In genomic region chr3:183817111-183817510, GRCh38 we compare ENCODE assay signal across 21 cellular contexts.
"Had no signal": no experiment of that assay in that cellular context is flagged by ENCODE, and none has a peak within 500 bp of the region (broad histone marks: within the 10 kb centered on the region; RNA-seq: fewer than 3 reads in every experiment).

No MANE protein-coding gene starts in this region.

- H3K27me3 ChIP-seq: neutrophil, pancreas, stomach, upper lobe of left lung had no signal

- H3K4me1 Mint-ChIP-seq: activated B cell treated with CpG ODN at 0.5 μM for 24 hours, endodermal cell had no signal

- H3K9me3 ChIP-seq: neutrophil, pancreas, stomach, thoracic aorta, upper lobe of left lung had no signal

- H3K4me3 ChIP-seq: pancreas, smooth muscle cell, stomach, thoracic aorta, upper lobe of left lung had no signal

- H3K27ac Mint-ChIP-seq: activated B cell treated with CpG ODN at 0.5 μM for 24 hours; activated CD4-positive, alpha-beta memory T cell treated with anti-CD3 and anti-CD28 coated beads for 36 hours; endodermal cell; T-helper 2 cell treated with Interferon-gamma antibody and Interleukin-4, amounts not matched to agents 5 μg/mL and 100 μg/mL, for 36 hours had no signal

- DNase-seq: activated B cell treated with CpG ODN at 0.5 μM for 24 hours; activated CD4-positive, alpha-beta memory T cell treated with anti-CD3 and anti-CD28 coated beads for 36 hours; activated CD4-positive, alpha-beta T cell treated with anti-CD3 and anti-CD28 coated beads for 4 hours; activated naive CD4-positive, alpha-beta T cell treated with anti-CD3 and anti-CD28 coated beads, Interleukin-2, amount 50 U/mL, for 16 hours; endodermal cell; left cardiac atrium; mesendoderm; naive thymus-derived CD8-positive, alpha-beta T cell; pancreas; stimulated activated CD4-positive, alpha-beta T cell treated with anti-CD3 and anti-CD28 coated beads, Interleukin-4, amount 100 ng/mL, for 24 hours; stomach; SW 1271 had no signal

- H3K4me3 Mint-ChIP-seq: activated B cell treated with CpG ODN at 0.5 μM for 24 hours; activated CD4-positive, alpha-beta memory T cell treated with anti-CD3 and anti-CD28 coated beads for 36 hours; endodermal cell; stimulated activated effector memory CD8-positive, alpha-beta T cell treated with anti-CD3 and anti-CD28 coated beads, Interleukin-12 subunit alpha, Interleukin-12 subunit beta, amount 100 ng/mL, for 72 hours; T-helper 2 cell treated with Interferon-gamma antibody and Interleukin-4, amounts not matched to agents 5 μg/mL and 100 μg/mL, for 36 hours had no signal

- H3K4me1 ChIP-seq: pancreas, stomach, upper lobe of left lung had no signal

- H3K9me3 Mint-ChIP-seq: activated B cell treated with CpG ODN at 0.5 μM for 24 hours; activated CD4-positive, alpha-beta memory T cell treated with anti-CD3 and anti-CD28 coated beads for 36 hours; activated T-helper 2 cell treated with anti-CD3 and anti-CD28 coated beads, Interferon-gamma antibody, Interleukin-2, Interleukin-4, amounts not matched to agents 10 μg/mL and 5 μg/mL and 100 μg/mL, durations not matched to agents 14 hours and 24 hours and 36 hours; endodermal cell; naive thymus-derived CD8-positive, alpha-beta T cell; stimulated activated effector memory CD8-positive, alpha-beta T cell treated with anti-CD3 and anti-CD28 coated beads, Interleukin-12 subunit alpha, Interleukin-12 subunit beta, amount 100 ng/mL, for 72 hours; T-helper 2 cell treated with Interferon-gamma antibody and Interleukin-4, amounts not matched to agents 5 μg/mL and 100 μg/mL, for 36 hours had no signal

- H3K27me3 Mint-ChIP-seq: activated B cell treated with CpG ODN at 0.5 μM for 24 hours; activated CD4-positive, alpha-beta memory T cell treated with anti-CD3 and anti-CD28 coated beads for 36 hours; naive thymus-derived CD8-positive, alpha-beta T cell had no signal

- ATAC-seq: left cardiac atrium; naive thymus-derived CD8-positive, alpha-beta T cell; pancreas; sciatic nerve; stimulated activated effector memory CD8-positive, alpha-beta T cell treated with anti-CD3 and anti-CD28 coated beads, Interleukin-12 subunit alpha, Interleukin-12 subunit beta, amount 100 ng/mL, for 72 hours had no signal

- H3K27ac ChIP-seq: epithelial cell of prostate, neutrophil, pancreas, stomach, thoracic aorta, upper lobe of left lung had no signal
